Comparison of ENCODE assay signal across 25 cellular contexts in the genomic region with DNA sequence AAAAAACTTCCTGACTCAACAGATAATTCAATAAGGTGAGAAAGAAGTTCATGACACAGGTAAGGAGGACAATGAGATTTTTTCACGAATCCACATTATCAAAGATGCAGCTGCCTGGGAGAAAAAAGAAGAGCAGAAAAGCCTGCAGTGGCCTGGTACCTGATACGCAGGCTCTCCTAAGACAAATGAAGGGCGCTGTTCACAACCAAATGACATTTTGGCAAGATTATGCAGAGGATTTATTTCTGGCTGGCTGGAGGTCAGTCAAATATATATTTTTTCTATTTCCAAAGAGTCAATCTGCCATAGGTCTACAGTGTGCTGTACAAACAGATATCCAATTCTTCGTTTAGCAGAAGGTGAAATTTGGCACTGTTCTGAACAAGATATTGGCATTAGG.
"Had no signal": no experiment of that assay in that cellular context is flagged by ENCODE, and none has a peak within 500 bp of the region (broad histone marks: within the 10 kb centered on the region; RNA-seq: fewer than 3 reads in every experiment).

No MANE protein-coding gene starts in this region.

- H3K27me3 Mint-ChIP-seq: effector memory CD8-positive, alpha-beta T cell; naive thymus-derived CD8-positive, alpha-beta T cell; type B pancreatic cell had no signal

- H3K27ac ChIP-seq: esophagus squamous epithelium, heart right ventricle, left ventricle myocardium inferior, lower lobe of right lung, prostate gland, right atrium auricular region, sigmoid colon, testis, tibial artery had no signal

- H3K27me3 ChIP-seq: esophagus squamous epithelium, heart right ventricle, right atrium auricular region, sigmoid colon, testis, tibial artery had no signal

- DNase-seq: cortex of kidney; effector memory CD8-positive, alpha-beta T cell; erythroblast; esophagus squamous epithelium; foreskin melanocyte; glutamatergic neuron; heart right ventricle; hippocampal formation; left colon; left ventricle myocardium inferior; lower lobe of right lung; naive thymus-derived CD8-positive, alpha-beta T cell; nephron progenitor cell; nucleus accumbens; sigmoid colon; stimulated activated CD4-positive, alpha-beta T cell treated with anti-CD3 and anti-CD28 coated beads, Interleukin-2, amount 100 ng/mL, for 24 hours; stimulated activated CD4-positive, alpha-beta T cell treated with anti-CD3 and anti-CD28 coated beads, Interleukin-4, amount 100 ng/mL, for 24 hours; stimulated activated naive CD8-positive, alpha-beta T cell treated with anti-CD3 and anti-CD28 coated beads, Interleukin-15, Interleukin-2, amounts not matched to agents 100 U/mL and 50 U/mL, for 24 hours; substantia nigra; testis; tibial artery had no signal

- H3K9me3 ChIP-seq: esophagus squamous epithelium, heart right ventricle, left ventricle myocardium inferior, lower lobe of right lung, prostate gland, right atrium auricular region, sigmoid colon, testis, tibial artery had no signal

- H3K27ac Mint-ChIP-seq: effector memory CD8-positive, alpha-beta T cell; naive thymus-derived CD8-positive, alpha-beta T cell; nephron progenitor cell; stimulated activated effector memory CD8-positive, alpha-beta T cell treated with anti-CD3 and anti-CD28 coated beads, Interleukin-12 subunit alpha, Interleukin-12 subunit beta, amount 100 ng/mL, for 72 hours; type B pancreatic cell had no signal

- H3K36me3 ChIP-seq: esophagus squamous epithelium, heart right ventricle, left ventricle myocardium inferior, lower lobe of right lung, prostate gland, right atrium auricular region, sigmoid colon, tibial artery had no signal

- ATAC-seq: effector memory CD8-positive, alpha-beta T cell; left colon; lower lobe of right lung; naive thymus-derived CD8-positive, alpha-beta T cell; stimulated activated effector memory CD8-positive, alpha-beta T cell treated with anti-CD3 and anti-CD28 coated beads, Interleukin-12 subunit alpha, Interleukin-12 subunit beta, amount 100 ng/mL, for 72 hours; stimulated activated naive CD8-positive, alpha-beta T cell treated with anti-CD3 and anti-CD28 coated beads, Interleukin-15, Interleukin-2, amounts not matched to agents 100 U/mL and 50 U/mL, for 24 hours had no signal

- H3K4me3 ChIP-seq: esophagus squamous epithelium, heart right ventricle, left ventricle myocardium inferior, lower lobe of right lung, prostate gland, right atrium auricular region, sigmoid colon, testis, tibial artery had no signal

- H3K36me3 Mint-ChIP-seq: stimulated activated effector memory CD8-positive, alpha-beta T cell treated with anti-CD3 and anti-CD28 coated beads, Interleukin-12 subunit alpha, Interleukin-12 subunit beta, amount 100 ng/mL, for 72 hours; type B pancreatic cell had no signal

- H3K4me3 Mint-ChIP-seq: effector memory CD8-positive, alpha-beta T cell; naive thymus-derived CD8-positive, alpha-beta T cell; nephron progenitor cell; stimulated activated effector memory CD8-positive, alpha-beta T cell treated with anti-CD3 and anti-CD28 coated beads, Interleukin-12 subunit alpha, Interleukin-12 subunit beta, amount 100 ng/mL, for 72 hours; type B pancreatic cell had no signal

- H3K4me1 ChIP-seq: esophagus squamous epithelium, lower lobe of right lung, prostate gland, testis had no signal

- H3K9me3 Mint-ChIP-seq: effector memory CD8-positive, alpha-beta T cell; naive thymus-derived CD8-positive, alpha-beta T cell; nephron progenitor cell; stimulated activated effector memory CD8-positive, alpha-beta T cell treated with anti-CD3 and anti-CD28 coated beads, Interleukin-12 subunit alpha, Interleukin-12 subunit beta, amount 100 ng/mL, for 72 hours; type B pancreatic cell had no signal
